ENCODE assay signal across 2 cellular contexts in the genomic region with DNA sequence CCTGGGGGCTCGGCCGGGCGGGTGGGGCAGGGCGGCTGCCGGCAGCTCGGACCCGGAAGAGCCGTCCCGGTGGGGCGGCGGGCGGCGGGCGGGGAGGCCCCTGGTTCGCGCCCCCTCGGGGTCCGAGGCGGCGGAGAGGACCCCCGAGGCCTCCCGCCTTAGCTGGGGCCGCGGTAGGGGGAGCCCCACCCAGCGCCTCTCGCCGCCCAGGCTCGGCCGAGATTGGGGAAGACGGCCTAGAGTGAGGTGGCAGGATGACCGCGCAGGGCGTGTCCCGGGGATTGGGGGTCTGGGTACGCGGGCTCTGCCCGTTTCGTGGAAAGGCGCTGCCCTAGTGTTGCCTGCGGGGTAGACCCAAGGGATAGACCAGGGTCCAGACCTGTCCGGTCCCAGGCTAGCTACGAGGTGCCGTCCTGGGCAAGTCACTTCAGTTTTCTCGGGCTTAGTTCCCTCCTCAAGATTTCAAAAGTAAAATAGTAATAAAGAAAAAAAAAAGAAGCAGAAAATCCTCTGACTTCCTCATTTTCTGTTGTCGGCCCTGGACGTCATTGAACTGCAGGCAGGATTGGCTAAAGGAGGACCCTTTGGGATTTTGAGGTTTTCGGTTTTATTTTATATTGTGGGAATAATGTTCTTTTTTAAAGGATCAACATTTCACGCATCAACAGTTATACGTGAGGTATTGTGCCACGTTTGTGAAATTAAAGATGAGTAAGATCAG.
A peak's percentile ranks its signal among the peaks of the same experiment; 100 is the strongest.
TF ChIP-seq lines count a peak whose summit lies in the region.

No MANE protein-coding gene starts in this region.

TF ChIP-seq in HEK293, 187 proteins besides CTCF, POLR2A, EP300 and RAD21 (continued from another document and continues in another):
- TF ChIP-seq ZNF571 (tag by site-specific recombination; IDR thresholded peaks at IDR 0.05) (no peak), ZNF335 (tag by site-specific recombination; conservative IDR thresholded peaks at IDR 0.05) (peak; percentile 98), SETDB1 (IDR thresholded peaks at IDR 0.05; ENCODE audit: insufficient read length, low read length) (no peak), ZNF174 (tag by site-specific recombination; IDR thresholded peaks at IDR 0.05) (no peak), ZFP41 (tag by site-specific recombination; IDR thresholded peaks at IDR 0.05; ENCODE audit: borderline replicate concordance) (no peak), KLF10 (tag by site-specific recombination; IDR thresholded peaks at IDR 0.05) (no peak; the same call in 1 of the 2 replicates), ZNF248 (tag by site-specific recombination; IDR thresholded peaks at IDR 0.05) (no peak), ZNF341 (tag by site-specific recombination; IDR thresholded peaks at IDR 0.05; ENCODE audit: low read depth) (no peak), ZNF404 (tag by site-specific recombination; IDR thresholded peaks at IDR 0.05) (no peak), ZNF558 (tag by site-specific recombination; IDR thresholded peaks at IDR 0.05) (no peak), WT1 (tag by site-specific recombination; IDR thresholded peaks at IDR 0.05) (no peak), ZSCAN23 (tag by site-specific recombination; IDR thresholded peaks at IDR 0.05) (no peak), ZNF624 (tag by site-specific recombination; IDR thresholded peaks at IDR 0.05) (no peak), ZNF140 (tag by site-specific recombination; IDR thresholded peaks at IDR 0.05) (no peak), ZNF670 (tag by site-specific recombination; IDR thresholded peaks at IDR 0.05; ENCODE audit: low read depth) (no peak), ZNF416 (tag by site-specific recombination; IDR thresholded peaks at IDR 0.05) (no peak), KLF8 (tag by site-specific recombination; IDR thresholded peaks at IDR 0.05) (no peak; the same call in 1 of the 2 replicates), ZNF16 (tag by site-specific recombination; IDR thresholded peaks at IDR 0.05; ENCODE audit: low read depth) (no peak), GFI1B (tag by site-specific recombination; IDR thresholded peaks at IDR 0.05) (no peak), GLIS2 (tag by site-specific recombination; IDR thresholded peaks at IDR 0.05) (peak; percentile 96), KLF7 (tag by site-specific recombination; IDR thresholded peaks at IDR 0.05; ENCODE audit: borderline replicate concordance) (no peak), ZNF169 (tag by site-specific recombination; IDR thresholded peaks at IDR 0.05) (no peak), ZNF561 (tag by site-specific recombination; IDR thresholded peaks at IDR 0.05; ENCODE audit: borderline replicate concordance) (no peak), ZNF621 (tag by site-specific recombination; IDR thresholded peaks at IDR 0.05) (no peak), ZNF138 (tag by site-specific recombination; IDR thresholded peaks at IDR 0.05; ENCODE audit: borderline replicate concordance) (no peak), ZNF473 (tag by site-specific recombination; IDR thresholded peaks at IDR 0.05) (no peak), HOXA7 (CRISPR knock-in tag; IDR thresholded peaks at IDR 0.05; ENCODE audit: borderline replicate concordance) (no peak), ZNF555 (tag by site-specific recombination; conservative IDR thresholded peaks at IDR 0.05) (no peak)
- TF ChIP-seq, protein P1, sequence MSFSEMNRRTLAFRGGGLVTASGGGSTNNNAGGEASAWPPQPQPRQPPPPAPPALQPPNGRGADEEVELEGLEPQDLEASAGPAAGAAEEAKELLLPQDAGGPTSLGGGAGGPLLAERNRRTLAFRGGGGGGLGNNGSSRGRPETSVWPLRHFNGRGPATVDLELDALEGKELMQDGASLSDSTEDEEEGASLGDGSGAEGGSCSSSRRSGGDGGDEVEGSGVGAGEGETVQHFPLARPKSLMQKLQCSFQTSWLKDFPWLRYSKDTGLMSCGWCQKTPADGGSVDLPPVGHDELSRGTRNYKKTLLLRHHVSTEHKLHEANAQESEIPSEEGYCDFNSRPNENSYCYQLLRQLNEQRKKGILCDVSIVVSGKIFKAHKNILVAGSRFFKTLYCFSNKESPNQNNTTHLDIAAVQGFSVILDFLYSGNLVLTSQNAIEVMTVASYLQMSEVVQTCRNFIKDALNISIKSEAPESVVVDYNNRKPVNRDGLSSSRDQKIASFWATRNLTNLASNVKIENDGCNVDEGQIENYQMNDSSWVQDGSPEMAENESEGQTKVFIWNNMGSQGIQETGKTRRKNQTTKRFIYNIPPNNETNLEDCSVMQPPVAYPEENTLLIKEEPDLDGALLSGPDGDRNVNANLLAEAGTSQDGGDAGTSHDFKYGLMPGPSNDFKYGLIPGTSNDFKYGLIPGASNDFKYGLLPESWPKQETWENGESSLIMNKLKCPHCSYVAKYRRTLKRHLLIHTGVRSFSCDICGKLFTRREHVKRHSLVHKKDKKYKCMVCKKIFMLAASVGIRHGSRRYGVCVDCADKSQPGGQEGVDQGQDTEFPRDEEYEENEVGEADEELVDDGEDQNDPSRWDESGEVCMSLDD (tag by site-specific recombination; IDR thresholded peaks at IDR 0.05) = no peak
- TF ChIP-seq, protein P2, sequence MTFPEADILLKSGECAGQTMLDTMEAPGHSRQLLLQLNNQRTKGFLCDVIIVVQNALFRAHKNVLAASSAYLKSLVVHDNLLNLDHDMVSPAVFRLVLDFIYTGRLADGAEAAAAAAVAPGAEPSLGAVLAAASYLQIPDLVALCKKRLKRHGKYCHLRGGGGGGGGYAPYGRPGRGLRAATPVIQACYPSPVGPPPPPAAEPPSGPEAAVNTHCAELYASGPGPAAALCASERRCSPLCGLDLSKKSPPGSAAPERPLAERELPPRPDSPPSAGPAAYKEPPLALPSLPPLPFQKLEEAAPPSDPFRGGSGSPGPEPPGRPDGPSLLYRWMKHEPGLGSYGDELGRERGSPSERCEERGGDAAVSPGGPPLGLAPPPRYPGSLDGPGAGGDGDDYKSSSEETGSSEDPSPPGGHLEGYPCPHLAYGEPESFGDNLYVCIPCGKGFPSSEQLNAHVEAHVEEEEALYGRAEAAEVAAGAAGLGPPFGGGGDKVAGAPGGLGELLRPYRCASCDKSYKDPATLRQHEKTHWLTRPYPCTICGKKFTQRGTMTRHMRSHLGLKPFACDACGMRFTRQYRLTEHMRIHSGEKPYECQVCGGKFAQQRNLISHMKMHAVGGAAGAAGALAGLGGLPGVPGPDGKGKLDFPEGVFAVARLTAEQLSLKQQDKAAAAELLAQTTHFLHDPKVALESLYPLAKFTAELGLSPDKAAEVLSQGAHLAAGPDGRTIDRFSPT (tag by site-specific recombination; IDR thresholded peaks at IDR 0.05) = peak; percentile 84
- TF ChIP-seq, protein P3, sequence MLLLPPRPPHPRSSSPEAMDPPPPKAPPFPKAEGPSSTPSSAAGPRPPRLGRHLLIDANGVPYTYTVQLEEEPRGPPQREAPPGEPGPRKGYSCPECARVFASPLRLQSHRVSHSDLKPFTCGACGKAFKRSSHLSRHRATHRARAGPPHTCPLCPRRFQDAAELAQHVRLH (tag by site-specific recombination; IDR thresholded peaks at IDR 0.05) = no peak
- TF ChIP-seq, protein P4, sequence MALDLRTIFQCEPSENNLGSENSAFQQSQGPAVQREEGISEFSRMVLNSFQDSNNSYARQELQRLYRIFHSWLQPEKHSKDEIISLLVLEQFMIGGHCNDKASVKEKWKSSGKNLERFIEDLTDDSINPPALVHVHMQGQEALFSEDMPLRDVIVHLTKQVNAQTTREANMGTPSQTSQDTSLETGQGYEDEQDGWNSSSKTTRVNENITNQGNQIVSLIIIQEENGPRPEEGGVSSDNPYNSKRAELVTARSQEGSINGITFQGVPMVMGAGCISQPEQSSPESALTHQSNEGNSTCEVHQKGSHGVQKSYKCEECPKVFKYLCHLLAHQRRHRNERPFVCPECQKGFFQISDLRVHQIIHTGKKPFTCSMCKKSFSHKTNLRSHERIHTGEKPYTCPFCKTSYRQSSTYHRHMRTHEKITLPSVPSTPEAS (tag by site-specific recombination; IDR thresholded peaks at IDR 0.05) = no peak

TF ChIP-seq in HepG2, 621 proteins besides CTCF, POLR2A, EP300 and RAD21 (continued from another document and continues in another):
- TF ChIP-seq, protein P5, sequence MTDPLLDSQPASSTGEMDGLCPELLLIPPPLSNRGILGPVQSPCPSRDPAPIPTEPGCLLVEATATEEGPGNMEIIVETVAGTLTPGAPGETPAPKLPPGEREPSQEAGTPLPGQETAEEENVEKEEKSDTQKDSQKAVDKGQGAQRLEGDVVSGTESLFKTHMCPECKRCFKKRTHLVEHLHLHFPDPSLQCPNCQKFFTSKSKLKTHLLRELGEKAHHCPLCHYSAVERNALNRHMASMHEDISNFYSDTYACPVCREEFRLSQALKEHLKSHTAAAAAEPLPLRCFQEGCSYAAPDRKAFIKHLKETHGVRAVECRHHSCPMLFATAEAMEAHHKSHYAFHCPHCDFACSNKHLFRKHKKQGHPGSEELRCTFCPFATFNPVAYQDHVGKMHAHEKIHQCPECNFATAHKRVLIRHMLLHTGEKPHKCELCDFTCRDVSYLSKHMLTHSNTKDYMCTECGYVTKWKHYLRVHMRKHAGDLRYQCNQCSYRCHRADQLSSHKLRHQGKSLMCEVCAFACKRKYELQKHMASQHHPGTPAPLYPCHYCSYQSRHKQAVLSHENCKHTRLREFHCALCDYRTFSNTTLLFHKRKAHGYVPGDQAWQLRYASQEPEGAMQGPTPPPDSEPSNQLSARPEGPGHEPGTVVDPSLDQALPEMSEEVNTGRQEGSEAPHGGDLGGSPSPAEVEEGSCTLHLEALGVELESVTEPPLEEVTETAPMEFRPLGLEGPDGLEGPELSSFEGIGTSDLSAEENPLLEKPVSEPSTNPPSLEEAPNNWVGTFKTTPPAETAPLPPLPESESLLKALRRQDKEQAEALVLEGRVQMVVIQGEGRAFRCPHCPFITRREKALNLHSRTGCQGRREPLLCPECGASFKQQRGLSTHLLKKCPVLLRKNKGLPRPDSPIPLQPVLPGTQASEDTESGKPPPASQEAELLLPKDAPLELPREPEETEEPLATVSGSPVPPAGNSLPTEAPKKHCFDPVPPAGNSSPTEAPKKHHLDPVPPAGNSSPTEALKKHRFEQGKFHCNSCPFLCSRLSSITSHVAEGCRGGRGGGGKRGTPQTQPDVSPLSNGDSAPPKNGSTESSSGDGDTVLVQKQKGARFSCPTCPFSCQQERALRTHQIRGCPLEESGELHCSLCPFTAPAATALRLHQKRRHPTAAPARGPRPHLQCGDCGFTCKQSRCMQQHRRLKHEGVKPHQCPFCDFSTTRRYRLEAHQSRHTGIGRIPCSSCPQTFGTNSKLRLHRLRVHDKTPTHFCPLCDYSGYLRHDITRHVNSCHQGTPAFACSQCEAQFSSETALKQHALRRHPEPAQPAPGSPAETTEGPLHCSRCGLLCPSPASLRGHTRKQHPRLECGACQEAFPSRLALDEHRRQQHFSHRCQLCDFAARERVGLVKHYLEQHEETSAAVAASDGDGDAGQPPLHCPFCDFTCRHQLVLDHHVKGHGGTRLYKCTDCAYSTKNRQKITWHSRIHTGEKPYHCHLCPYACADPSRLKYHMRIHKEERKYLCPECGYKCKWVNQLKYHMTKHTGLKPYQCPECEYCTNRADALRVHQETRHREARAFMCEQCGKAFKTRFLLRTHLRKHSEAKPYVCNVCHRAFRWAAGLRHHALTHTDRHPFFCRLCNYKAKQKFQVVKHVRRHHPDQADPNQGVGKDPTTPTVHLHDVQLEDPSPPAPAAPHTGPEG (CRISPR knock-in tag; IDR thresholded peaks at IDR 0.05) = no peak
- no peak for TF ChIP-seq ZNF234 (CRISPR knock-in tag; conservative IDR thresholded peaks at IDR 0.05)
- TF ChIP-seq HES4 (CRISPR knock-in tag; IDR thresholded peaks at IDR 0.05; ENCODE audit: borderline replicate concordance) = peak; percentile 50; the same call in 1 of the 2 replicates
- TF ChIP-seq ZBTB7B (CRISPR knock-in tag; IDR thresholded peaks at IDR 0.05) = peak; percentile 47; the same call in 1 of the 2 replicates
- TF ChIP-seq, protein P6, sequence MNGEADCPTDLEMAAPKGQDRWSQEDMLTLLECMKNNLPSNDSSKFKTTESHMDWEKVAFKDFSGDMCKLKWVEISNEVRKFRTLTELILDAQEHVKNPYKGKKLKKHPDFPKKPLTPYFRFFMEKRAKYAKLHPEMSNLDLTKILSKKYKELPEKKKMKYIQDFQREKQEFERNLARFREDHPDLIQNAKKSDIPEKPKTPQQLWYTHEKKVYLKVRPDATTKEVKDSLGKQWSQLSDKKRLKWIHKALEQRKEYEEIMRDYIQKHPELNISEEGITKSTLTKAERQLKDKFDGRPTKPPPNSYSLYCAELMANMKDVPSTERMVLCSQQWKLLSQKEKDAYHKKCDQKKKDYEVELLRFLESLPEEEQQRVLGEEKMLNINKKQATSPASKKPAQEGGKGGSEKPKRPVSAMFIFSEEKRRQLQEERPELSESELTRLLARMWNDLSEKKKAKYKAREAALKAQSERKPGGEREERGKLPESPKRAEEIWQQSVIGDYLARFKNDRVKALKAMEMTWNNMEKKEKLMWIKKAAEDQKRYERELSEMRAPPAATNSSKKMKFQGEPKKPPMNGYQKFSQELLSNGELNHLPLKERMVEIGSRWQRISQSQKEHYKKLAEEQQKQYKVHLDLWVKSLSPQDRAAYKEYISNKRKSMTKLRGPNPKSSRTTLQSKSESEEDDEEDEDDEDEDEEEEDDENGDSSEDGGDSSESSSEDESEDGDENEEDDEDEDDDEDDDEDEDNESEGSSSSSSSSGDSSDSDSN (CRISPR knock-in tag; IDR thresholded peaks at IDR 0.05) = peak; percentile 56
- peak; percentile 39 for TF ChIP-seq ELF3 (CRISPR knock-in tag; IDR thresholded peaks at IDR 0.05)
- TF ChIP-seq, protein P7, sequence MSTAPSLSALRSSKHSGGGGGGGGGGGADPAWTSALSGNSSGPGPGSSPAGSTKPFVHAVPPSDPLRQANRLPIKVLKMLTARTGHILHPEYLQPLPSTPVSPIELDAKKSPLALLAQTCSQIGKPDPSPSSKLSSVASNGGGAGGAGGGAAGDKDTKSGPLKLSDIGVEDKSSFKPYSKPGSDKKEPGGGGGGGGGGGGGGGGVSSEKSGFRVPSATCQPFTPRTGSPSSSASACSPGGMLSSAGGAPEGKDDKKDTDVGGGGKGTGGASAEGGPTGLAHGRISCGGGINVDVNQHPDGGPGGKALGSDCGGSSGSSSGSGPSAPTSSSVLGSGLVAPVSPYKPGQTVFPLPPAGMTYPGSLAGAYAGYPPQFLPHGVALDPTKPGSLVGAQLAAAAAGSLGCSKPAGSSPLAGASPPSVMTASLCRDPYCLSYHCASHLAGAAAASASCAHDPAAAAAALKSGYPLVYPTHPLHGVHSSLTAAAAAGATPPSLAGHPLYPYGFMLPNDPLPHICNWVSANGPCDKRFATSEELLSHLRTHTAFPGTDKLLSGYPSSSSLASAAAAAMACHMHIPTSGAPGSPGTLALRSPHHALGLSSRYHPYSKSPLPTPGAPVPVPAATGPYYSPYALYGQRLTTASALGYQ (CRISPR knock-in tag; IDR thresholded peaks at IDR 0.05) = no peak
- TF ChIP-seq AGO1 (IDR thresholded peaks at IDR 0.05; ENCODE audit: low read depth, low read length, poor library complexity, severe bottlenecking) = no peak
- peak; percentile 41; the same call in 1 of the 2 replicates for TF ChIP-seq KDM2A (CRISPR knock-in tag; IDR thresholded peaks at IDR 0.05; ENCODE audit: borderline replicate concordance, low read depth)
- TF ChIP-seq HDAC1 (CRISPR knock-in tag; IDR thresholded peaks at IDR 0.05) = peak; percentile 40; the same call in 1 of the 2 replicates
- TF ChIP-seq, protein P8, sequence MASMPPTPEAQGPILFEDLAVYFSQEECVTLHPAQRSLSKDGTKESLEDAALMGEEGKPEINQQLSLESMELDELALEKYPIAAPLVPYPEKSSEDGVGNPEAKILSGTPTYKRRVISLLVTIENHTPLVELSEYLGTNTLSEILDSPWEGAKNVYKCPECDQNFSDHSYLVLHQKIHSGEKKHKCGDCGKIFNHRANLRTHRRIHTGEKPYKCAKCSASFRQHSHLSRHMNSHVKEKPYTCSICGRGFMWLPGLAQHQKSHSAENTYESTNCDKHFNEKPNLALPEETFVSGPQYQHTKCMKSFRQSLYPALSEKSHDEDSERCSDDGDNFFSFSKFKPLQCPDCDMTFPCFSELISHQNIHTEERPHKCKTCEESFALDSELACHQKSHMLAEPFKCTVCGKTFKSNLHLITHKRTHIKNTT (CRISPR knock-in tag; IDR thresholded peaks at IDR 0.05) = no peak
- TF ChIP-seq ZNF317 (CRISPR knock-in tag; IDR thresholded peaks at IDR 0.05) = no peak
